Comparison of ENCODE assay signal across 9 cellular contexts in the genomic region with DNA sequence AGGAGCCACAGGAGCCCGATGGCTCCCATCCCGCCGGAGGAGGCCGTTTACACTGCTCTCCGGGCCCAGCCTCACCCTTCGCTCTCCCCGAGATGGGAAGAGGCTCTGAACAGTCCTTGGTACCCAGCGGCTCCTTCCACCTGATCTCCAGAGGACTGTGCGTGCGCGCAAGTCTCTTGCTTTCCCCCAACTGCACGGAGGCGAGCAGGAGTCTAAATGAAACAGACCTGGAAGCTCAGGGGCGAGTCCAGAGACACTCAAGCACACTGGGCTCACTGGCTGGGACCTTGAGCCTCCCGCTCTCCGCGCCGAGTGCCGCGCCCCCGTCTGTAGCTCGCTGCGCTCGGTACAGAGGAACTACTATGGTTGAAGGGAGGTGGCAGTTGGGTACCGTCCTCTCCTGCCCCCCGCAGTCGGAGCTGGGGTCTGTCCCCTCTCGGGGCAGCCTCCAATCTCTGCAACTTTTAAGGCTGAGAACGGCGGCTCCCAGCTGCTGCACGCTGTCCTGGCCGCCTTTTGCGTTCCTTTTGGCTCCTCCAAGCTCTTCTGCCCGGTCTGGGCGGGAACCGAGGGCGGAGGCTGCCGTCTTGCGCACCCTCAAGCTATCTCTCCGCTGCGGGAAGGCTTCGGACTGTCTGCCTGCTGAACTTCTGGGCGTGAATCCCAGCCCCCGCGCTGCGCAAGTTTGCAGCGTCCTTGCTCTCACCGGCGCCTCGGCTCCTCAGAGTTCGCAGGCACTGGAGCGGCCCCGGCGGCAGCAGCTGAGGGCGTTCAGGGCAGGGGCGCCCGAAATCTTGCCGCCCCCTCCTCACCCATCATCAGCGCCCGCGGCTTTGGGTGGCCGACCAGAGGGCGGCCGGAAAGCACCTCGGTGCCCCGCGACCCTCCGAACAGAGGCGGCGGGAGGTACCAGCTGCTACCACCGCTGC. TPM values are rescaled to one million over a fixed set of nuclear protein-coding genes. Genes with fewer than 3 reads are reported as not detected.
DNase-seq lines count a peak whose midpoint lies in the region; ATAC-seq lines count a peak whose summit lies in the region.
"Had no signal": no experiment of that assay in that cellular context is flagged by ENCODE, and none has a peak within 500 bp of the region (broad histone marks: within the 10 kb centered on the region; RNA-seq: fewer than 3 reads in every experiment).

No MANE protein-coding gene starts in this region.

- H3K27ac Mint-ChIP-seq in T-helper 17 cell: no peak overlapping the region

- peak overlapping the region; percentile 75 for H3K4me3 Mint-ChIP-seq in T-helper 17 cell

- DNase-seq in activated gamma-delta T cell (lab: John Stamatoyannopoulos, UW) (peak; percentile 11), activated gamma-delta T cell treated with Interleukin-2 at 50 U/mL for 16 hours (no peak), T-helper 17 cell (no peak), germinal center (ENCODE audit: low spot score) (peak; percentile 6), posterior cingulate gyrus (peak in 8 of 10 donors; percentile 11 to 87 (median 32)), NCI-H1092 treated with DMSO at 0.1 percent for 48 hours (lab: John Stamatoyannopoulos, UW) (no peak), GM19240 (ENCODE audit: insufficient read length, low spot score) (no peak)

- peaks cover 4% of the 10 kb centered on the region for H3K4me1 Mint-ChIP-seq in T-helper 17 cell

- no peaks in the 10 kb centered on the region for H3K9me3 ChIP-seq in T-helper 17 cell (ENCODE audit: control insufficient read depth, low read length, poor library complexity, severe bottlenecking)

- peaks cover 53% of the 10 kb centered on the region for H3K27me3 Mint-ChIP-seq in T-helper 17 cell

- intact Hi-C loops in posterior cingulate gyrus (cut with DNase I): loop anchor here (5.0 kb wide), 1 partner anchor 624 kb away; no protein-coding TSS in a partner anchor

- H3K36me3 Mint-ChIP-seq in T-helper 17 cell (ENCODE audit: low read depth): peaks cover 2% of the 10 kb centered on the region

- no peak for ATAC-seq in T-helper 17 cell
- ATAC-seq in GM21423 (IDR thresholded peaks at IDR 0.05; ENCODE audit: unreplicated experiment): no peak

RNA-seq across cellular contexts. Expression of a gene that starts 0.5 kb away (rescaled TPM):
- not detected for total RNA-seq in T-helper 17 cell
- total RNA-seq: activated CD8-positive, alpha-beta memory T cell treated with anti-CD3 and anti-CD28 coated beads for 36 hours had no signal

Comparison
In these comparisons a context has a peak if more than half of its experiments do, and no peak if none do; other contexts are left out.
1. DNase-seq: peak in activated gamma-delta T cell (single experiment), germinal center (single experiment) and posterior cingulate gyrus (8 of 10); none in activated gamma-delta T cell treated with Interleukin-2 at 50 U/mL for 16 hours (single experiment), T-helper 17 cell (0 of 3), NCI-H1092 treated with DMSO at 0.1 percent for 48 hours (single experiment) and GM19240 (single experiment).